Comparison of ENCODE assay signal across 1 cellular context in the genomic region with DNA sequence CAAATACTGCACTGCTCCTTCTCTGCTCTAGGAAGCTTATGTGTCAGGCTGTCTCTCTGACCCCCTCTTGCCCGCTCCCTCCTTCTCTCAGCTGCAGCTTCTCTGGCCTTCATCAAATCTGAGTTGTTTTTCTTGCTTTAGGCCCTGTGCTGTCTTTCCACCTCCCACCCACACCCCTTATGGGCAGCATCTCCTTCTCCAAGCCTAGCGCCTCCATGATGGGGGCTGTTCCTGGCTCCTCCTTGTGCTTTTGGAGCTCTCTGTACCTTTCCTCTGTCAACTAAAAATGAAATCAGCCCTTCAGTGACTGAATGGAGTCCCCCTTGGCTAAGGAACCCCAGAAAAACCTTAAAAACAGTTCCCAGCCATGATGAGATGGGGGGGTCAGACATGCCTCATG.
TF ChIP-seq lines count a peak whose summit lies in the region.

No MANE protein-coding gene starts in this region.

TF ChIP-seq in IMR-90, 13 proteins besides CTCF, POLR2A, EP300 and RAD21:
- TF ChIP-seq BHLHE40 (IDR thresholded peaks at IDR 0.05; ENCODE audit: low read depth, low read length) (no peak), MXI1 (IDR thresholded peaks at IDR 0.05; ENCODE audit: borderline replicate concordance, low read depth, low read length) (no peak)
TF ChIP-seq in IMR-90: peak in this region for 0.
